12 cellular contexts compared by ENCODE assay signal in the genomic region with DNA sequence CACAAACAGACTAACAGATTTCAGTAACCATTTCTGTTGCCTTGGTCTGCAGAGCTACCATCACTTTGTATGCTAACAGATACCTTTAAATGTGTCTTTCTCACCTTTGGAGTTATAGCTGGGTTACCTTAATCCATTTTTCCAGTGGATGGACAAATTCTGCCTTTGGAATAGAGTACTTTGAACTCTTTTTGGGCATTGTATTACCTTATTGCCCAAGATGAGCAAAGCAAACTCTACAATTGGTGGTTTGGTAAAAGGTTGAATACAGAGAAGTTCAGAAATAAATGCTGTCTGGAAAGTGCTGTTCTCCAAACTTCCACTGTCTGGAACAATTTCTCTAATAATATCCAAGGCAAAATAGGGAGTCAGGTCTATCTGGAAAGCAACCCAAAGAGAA.
A peak's percentile ranks its signal among the peaks of the same experiment; 100 is the strongest.
DNase-seq lines count a peak whose midpoint lies in the region; ATAC-seq and TF ChIP-seq lines count a peak whose summit lies in the region.
"Had no signal": no experiment of that assay in that cellular context is flagged by ENCODE, and none has a peak within 500 bp of the region (broad histone marks: within the 10 kb centered on the region; RNA-seq: fewer than 3 reads in every experiment).

No MANE protein-coding gene starts in this region.

- H3K36me3 ChIP-seq in A673 (ENCODE audit: insufficient read depth, low read length, poor library complexity, severe bottlenecking): no peaks in the 10 kb centered on the region
- no peaks in the 10 kb centered on the region for H3K36me3 ChIP-seq in Loucy (ENCODE audit: insufficient read depth, low read length)

- no peaks in the 10 kb centered on the region for H3K9me3 Mint-ChIP-seq in activated CD4-positive, alpha-beta T cell treated with anti-CD3 and anti-CD28 coated beads, Interleukin-2, amount 10 ng/mL, durations not matched to agents 24 days and 14 days
- H3K9me3 Mint-ChIP-seq: CD8-positive, alpha-beta T cell had no signal

- H3K27me3 ChIP-seq in A673 (replicated peaks; ENCODE audit: insufficient read depth, low read depth, low read length, poor library complexity) (no peaks in the 10 kb centered on the region), Loucy (ENCODE audit: insufficient read depth, low read length, poor library complexity, severe bottlenecking) (no peaks in the 10 kb centered on the region)

- CTCF ChIA-PET in A673 (lab: Charles Lee): interaction anchor here (2.7 kb wide), 1 partner anchor 71 kb away, joined by 14 read pairs; no protein-coding TSS in a partner anchor

- no peaks in the 10 kb centered on the region for H3K9me3 ChIP-seq in A673 (ENCODE audit: low read depth, low read length, poor library complexity, severe bottlenecking)
- no peaks in the 10 kb centered on the region for H3K9me3 ChIP-seq in Loucy (ENCODE audit: insufficient read depth, low read depth, low read length)

- no peaks in the 10 kb centered on the region for H3K9me2 ChIP-seq in Loucy (replicated peaks; ENCODE audit: low read depth, low read length)

- no peak overlapping the region for H3K27ac Mint-ChIP-seq in activated CD4-positive, alpha-beta T cell treated with anti-CD3 and anti-CD28 coated beads, Interleukin-2, amount 10 ng/mL, durations not matched to agents 24 days and 14 days
- H3K27ac Mint-ChIP-seq: CD14-positive monocyte; CD8-positive, alpha-beta T cell; H9 had no signal

- POLR2A ChIA-PET in A673 (lab: Charles Lee; ENCODE audit: low non-redundant PET): interaction anchor here (1.0 kb wide), 1 partner anchor 70 kb away, joined by 3 read pairs; no protein-coding TSS in a partner anchor

- intact Hi-C loops in A673 (cut with micrococcal nuclease; ENCODE audit: unreplicated experiment): loop anchor here (5.0 to 10.0 kb wide), 2 partner anchors 72 to 1475 kb away; no protein-coding TSS in a partner anchor
- intact Hi-C loops in activated CD4-positive, alpha-beta T cell treated with anti-CD3 and anti-CD28 coated beads, Interleukin-2, amount 10 ng/mL, durations not matched to agents 24 days and 14 days (cut with micrococcal nuclease): no loop called here

- no peaks in the 10 kb centered on the region for H3K36me3 Mint-ChIP-seq in activated CD4-positive, alpha-beta T cell treated with anti-CD3 and anti-CD28 coated beads, Interleukin-2, amount 10 ng/mL, durations not matched to agents 24 days and 14 days (ENCODE audit: low read depth)
- H3K36me3 Mint-ChIP-seq: CD14-positive monocyte; CD8-positive, alpha-beta T cell had no signal

- ATAC-seq in left lobe of liver (peak; percentile 33), GM21723 (IDR thresholded peaks at IDR 0.05; ENCODE audit: unreplicated experiment) (no peak)
- ATAC-seq: CD8-positive, alpha-beta T cell had no signal

- DNase-seq in A673 (ENCODE audit: low spot score) (no peak), left lobe of liver (ENCODE audit: low spot score) (no peak), retina (peak; percentile 14), SHP77 (lab: John Stamatoyannopoulos, UW) (no peak)
- DNase-seq in activated CD4-positive, alpha-beta T cell treated with anti-CD3 and anti-CD28 coated beads, Interleukin-2, amount 10 ng/mL, durations not matched to agents 24 days and 14 days: no peak
- DNase-seq: CD8-positive, alpha-beta T cell; DMS79 treated with DMSO at 0.1 percent for 48 hours; GOT3; H9 had no signal

- H3K27ac ChIP-seq in A673 (ENCODE audit: low read depth, low read length, poor library complexity, severe bottlenecking): peak overlapping the region; percentile 93

- H2AFZ ChIP-seq in Loucy (ENCODE audit: low read length): 0 out of 2 replicates have a peak overlapping the region, but pooled peaks have one; percentile 8

- H3K79me2 ChIP-seq in Loucy (ENCODE audit: insufficient read depth, low read length): no peaks in the 10 kb centered on the region

- H3K4me2 ChIP-seq in Loucy (ENCODE audit: low read depth, low read length, poor library complexity, severe bottlenecking): no peak overlapping the region

- no peaks in the 10 kb centered on the region for H4K20me1 ChIP-seq in Loucy (ENCODE audit: insufficient read depth, low read length, poor library complexity, severe bottlenecking)

- TF ChIP-seq CTCF in A673 (conservative IDR thresholded peaks at IDR 0.05; ENCODE audit: low read depth, low read length) (no peak), Loucy (conservative IDR thresholded peaks at IDR 0.05; ENCODE audit: low read length) (no peak)

- H3K9ac ChIP-seq in Loucy (ENCODE audit: low read depth, low read length, poor library complexity, severe bottlenecking): no peak overlapping the region

- no peaks in the 10 kb centered on the region for H3K4me1 Mint-ChIP-seq in activated CD4-positive, alpha-beta T cell treated with anti-CD3 and anti-CD28 coated beads, Interleukin-2, amount 10 ng/mL, durations not matched to agents 24 days and 14 days
- H3K4me1 Mint-ChIP-seq: CD14-positive monocyte had no signal

- H3K4me3 Mint-ChIP-seq in activated CD4-positive, alpha-beta T cell treated with anti-CD3 and anti-CD28 coated beads, Interleukin-2, amount 10 ng/mL, durations not matched to agents 24 days and 14 days: no peak overlapping the region
- H3K4me3 Mint-ChIP-seq: CD14-positive monocyte; CD8-positive, alpha-beta T cell; H9 had no signal

- H3K4me3 ChIP-seq in A673 (ENCODE audit: low read depth, low read length, poor library complexity, severe bottlenecking) (no peak overlapping the region), Loucy (ENCODE audit: low read length, poor library complexity, severe bottlenecking) (no peak overlapping the region)

- H3F3A ChIP-seq in Loucy (ENCODE audit: low read depth): no peaks in the 10 kb centered on the region

- BruUV-seq in A673 (replicated peaks; lab: Mats Ljungman, UMichigan): no TSS peak

- peaks cover 2% of the 10 kb centered on the region for H3K27me3 Mint-ChIP-seq in activated CD4-positive, alpha-beta T cell treated with anti-CD3 and anti-CD28 coated beads, Interleukin-2, amount 10 ng/mL, durations not matched to agents 24 days and 14 days

- H3K4me1 ChIP-seq in A673 (ENCODE audit: insufficient read depth, low read length, poor library complexity, severe bottlenecking) (peaks cover 60% of the 10 kb centered on the region), Loucy (ENCODE audit: insufficient read depth, low read length, poor library complexity, severe bottlenecking) (no peaks in the 10 kb centered on the region)
